In the genomic region with DNA sequence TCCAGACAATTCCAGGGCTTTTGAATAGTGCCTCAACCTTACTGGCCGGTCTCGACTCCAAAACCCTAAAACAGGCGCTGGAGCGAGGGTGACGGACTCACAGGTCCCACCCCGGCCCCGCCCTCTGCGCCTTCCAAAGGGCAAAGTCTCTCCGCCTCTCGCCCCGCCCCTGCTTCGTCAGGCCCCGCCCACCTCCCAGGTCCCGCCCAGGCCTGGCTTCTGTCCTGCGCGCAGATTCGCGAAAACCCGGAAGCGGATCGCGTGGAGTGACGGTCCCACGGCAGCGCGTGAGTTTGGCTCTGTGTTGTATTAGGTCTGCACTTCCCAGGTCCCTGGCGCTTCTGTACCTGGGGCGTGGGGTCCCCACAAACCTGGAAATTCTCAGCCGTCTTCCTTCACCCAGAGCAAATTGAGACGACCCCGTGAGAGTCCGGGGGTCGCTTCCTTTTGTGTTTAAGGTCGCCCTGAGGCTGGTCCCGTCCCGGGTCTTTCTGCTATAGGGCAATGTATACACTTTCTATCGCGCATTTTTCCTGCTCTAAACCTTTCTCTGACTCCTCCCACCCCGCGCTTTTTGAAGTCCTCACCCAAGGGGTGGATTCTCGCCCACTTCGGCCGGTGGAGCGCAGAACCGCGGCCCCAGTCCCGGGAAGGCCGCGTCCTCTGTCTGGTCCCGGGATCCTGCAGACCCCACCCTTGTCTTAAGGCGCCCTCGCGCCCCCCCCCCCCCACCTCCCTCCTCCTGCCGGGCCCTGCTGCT, we compare ENCODE assay signal across 1 cellular context.
TF ChIP-seq lines count a peak whose summit lies in the region.

Gene ZNF813 (plus strand): TSS at position 231 of the 760 bp plus-strand sequence. CDS start 16,090 bp downstream, outside the sequence.

TF ChIP-seq in SK-N-SH, 30 proteins besides CTCF, POLR2A, EP300 and RAD21 (continued from another document):
- no peak for TF ChIP-seq REST (IDR thresholded peaks at IDR 0.05; ENCODE audit: low read depth, low read length)
- TF ChIP-seq NRF1 (IDR thresholded peaks at IDR 0.05; ENCODE audit: low read depth, low read length) = peak; percentile 24; the same call in 1 of the 2 replicates
- no peak for TF ChIP-seq TEAD4 (IDR thresholded peaks at IDR 0.05; ENCODE audit: borderline replicate concordance, insufficient read depth)
- no peak for TF ChIP-seq MEF2A (IDR thresholded peaks at IDR 0.05; ENCODE audit: borderline replicate concordance, low read depth)
- TF ChIP-seq JUND (IDR thresholded peaks at IDR 0.05) = no peak
